Comparison of ENCODE assay signal across 10 cellular contexts in the genomic region with DNA sequence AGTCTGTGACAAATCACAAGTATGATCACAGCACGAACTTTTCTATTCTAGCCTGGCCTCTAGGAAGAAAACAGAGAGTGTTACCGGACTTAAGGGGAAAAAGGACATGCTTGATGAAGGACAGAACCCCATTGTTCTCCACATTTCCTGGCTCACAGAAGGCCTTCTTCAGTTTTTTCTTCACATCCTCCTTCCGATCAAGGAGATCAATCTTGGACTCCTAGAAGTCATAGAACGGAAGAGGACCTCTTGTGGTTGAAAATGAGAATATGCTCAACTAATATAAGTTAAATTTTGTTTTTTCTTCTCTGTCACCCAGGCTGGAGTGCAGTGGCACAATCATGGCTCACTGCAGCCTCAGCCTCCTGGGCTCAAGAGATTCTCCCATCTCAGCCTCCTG. TPM values are rescaled to one million over a fixed set of nuclear protein-coding genes. Genes with fewer than 3 reads are reported as not detected.
DNase-seq lines count a peak whose midpoint lies in the region; ATAC-seq, FAIRE-seq and TF ChIP-seq lines count a peak whose summit lies in the region.
"Had no signal": no experiment of that assay in that cellular context is flagged by ENCODE, and none has a peak within 500 bp of the region (broad histone marks: within the 10 kb centered on the region; RNA-seq: fewer than 3 reads in every experiment).

No MANE protein-coding gene starts in this region.

- TF ChIP-seq CTCF in ascending aorta (IDR thresholded peaks at IDR 0.05) = peak in 2 of 3 experiments; percentile 16 to 28

- H3K27ac ChIP-seq in ascending aorta = peak overlapping the region in 1 of 2 donors; percentile 11
- H3K27ac ChIP-seq: vagina had no signal

- H3K27me3 ChIP-seq in ascending aorta = no peaks in the 10 kb centered on the region
- H3K27me3 ChIP-seq: vagina had no signal

- peaks cover 65 to 79% of the 10 kb centered on the region in 2 donors for H3K36me3 ChIP-seq in ascending aorta

- H3K9me3 Mint-ChIP-seq in activated naive CD4-positive, alpha-beta T cell treated with anti-CD3 and anti-CD28 coated beads for 36 hours = no peaks in the 10 kb centered on the region
- H3K9me3 Mint-ChIP-seq: activated naive CD4-positive, alpha-beta T cell treated with anti-CD3 and anti-CD28 coated beads, Interleukin-2, amount 50 U/mL, for 24 hours had no signal

- H3K4me1 Mint-ChIP-seq in activated naive CD4-positive, alpha-beta T cell treated with anti-CD3 and anti-CD28 coated beads for 36 hours (ENCODE audit: low read depth) = peaks cover 4% of the 10 kb centered on the region
- H3K4me1 Mint-ChIP-seq: activated naive CD4-positive, alpha-beta T cell treated with anti-CD3 and anti-CD28 coated beads, Interleukin-2, amount 50 U/mL, for 24 hours had no signal

- intact Hi-C loops in ascending aorta (cut with DNase I) (no loop called here), left colon (cut with DNase I, micrococcal nuclease) (no loop called here)
- intact Hi-C loops in activated naive CD4-positive, alpha-beta T cell treated with anti-CD3 and anti-CD28 coated beads for 36 hours (cut with micrococcal nuclease) = no loop called here

- H3K27me3 Mint-ChIP-seq in activated naive CD4-positive, alpha-beta T cell treated with anti-CD3 and anti-CD28 coated beads for 36 hours (ENCODE audit: low read depth) = no peaks in the 10 kb centered on the region
- H3K27me3 Mint-ChIP-seq: activated naive CD4-positive, alpha-beta T cell treated with anti-CD3 and anti-CD28 coated beads, Interleukin-2, amount 50 U/mL, for 24 hours had no signal

- H3K27ac Mint-ChIP-seq in activated naive CD4-positive, alpha-beta T cell treated with anti-CD3 and anti-CD28 coated beads for 36 hours = no peak overlapping the region

- no peaks in the 10 kb centered on the region for H3K9me3 ChIP-seq in ascending aorta
- H3K9me3 ChIP-seq: vagina had no signal

- no peak overlapping the region for H3K4me3 Mint-ChIP-seq in activated naive CD4-positive, alpha-beta T cell treated with anti-CD3 and anti-CD28 coated beads for 36 hours
- H3K4me3 Mint-ChIP-seq: activated naive CD4-positive, alpha-beta T cell treated with anti-CD3 and anti-CD28 coated beads, Interleukin-2, amount 50 U/mL, for 24 hours had no signal

- CTCF ChIA-PET in activated naive CD4-positive, alpha-beta T cell treated with anti-CD3 and anti-CD28 coated beads for 36 hours (lab: Charles Lee) = interaction anchor here (0.6 to 1.3 kb wide), 2 partner anchors 14 to 697 kb away, joined by 3 to 5 read pairs; no protein-coding TSS in a partner anchor

- FAIRE-seq in GM18507 (lab: Jason Lieb, UNC) = peak; percentile 71

- ATAC-seq in left colon (peak; percentile 62), HG02981 (IDR thresholded peaks at IDR 0.05; ENCODE audit: unreplicated experiment) (no peak), HG02885 (IDR thresholded peaks at IDR 0.05; ENCODE audit: poor library complexity, unreplicated experiment) (no peak)

- peaks cover 44% of the 10 kb centered on the region for H3K36me3 Mint-ChIP-seq in activated naive CD4-positive, alpha-beta T cell treated with anti-CD3 and anti-CD28 coated beads for 36 hours (ENCODE audit: low read depth)

- DNase-seq in ACHN (peak; percentile 21), GM18507 (ENCODE audit: extremely low spot score, insufficient read length, low read depth) (no peak), ascending aorta (ENCODE audit: low spot score in 2 of 2) (no peak), left colon (no peak), NCI-H526 (lab: John Stamatoyannopoulos, UW) (no peak)
- DNase-seq in activated naive CD4-positive, alpha-beta T cell treated with anti-CD3 and anti-CD28 coated beads for 36 hours = no peak

- peaks cover 0 to 9% of the 10 kb centered on the region in 2 donors for H3K4me1 ChIP-seq in ascending aorta
- H3K4me1 ChIP-seq: vagina had no signal

- in situ Hi-C loops in ACHN (cut with HindIII; ENCODE audit: low pct_ligation_motif_present, low pct_unique_long_range_greater_than_20kb, low sequenced_read_pairs) = no loop called here

- H3K4me3 ChIP-seq in ascending aorta = no peak overlapping the region
- H3K4me3 ChIP-seq: vagina had no signal

RNA-seq across cellular contexts. Expression of a gene that starts 30.3 kb away (rescaled TPM):
- total RNA-seq in ascending aorta = 48.9 TPM
- total RNA-seq in left colon = 10 to 100 TPM; 41.7 to 88.3 TPM
- 100 to 1,000 TPM; 293 to 312 TPM for total RNA-seq in activated naive CD4-positive, alpha-beta T cell treated with anti-CD3 and anti-CD28 coated beads for 36 hours

RNA-seq across cellular contexts. Expression of a gene that starts 30.6 kb away (rescaled TPM):
- total RNA-seq in ascending aorta (1.6 TPM), left colon (10 to 100 TPM; 29.1 to 29.5 TPM)
- total RNA-seq in activated naive CD4-positive, alpha-beta T cell treated with anti-CD3 and anti-CD28 coated beads for 36 hours = 10 to 100 TPM; 26.1 to 31.2 TPM

Comparison
In these comparisons a context has a peak if more than half of its experiments do, and no peak if none do; other contexts are left out.
1. RNA of a gene that starts 30.6 kb away (total RNA-seq): 26.1 to 31.2 TPM in activated naive CD4-positive, alpha-beta T cell treated with anti-CD3 and anti-CD28 coated beads for 36 hours and 29.1 to 29.5 TPM in left colon; 1.6 TPM in ascending aorta (single experiment); every median in the first group is over 10 times any median in the second.